24 cellular contexts compared by ENCODE assay signal in genomic region chr20:58094698-58095097, GRCh38.
"Had no signal": no experiment of that assay in that cellular context is flagged by ENCODE, and none has a peak within 500 bp of the region (broad histone marks: within the 10 kb centered on the region; RNA-seq: fewer than 3 reads in every experiment).

No MANE protein-coding gene starts in this region.

- H3K27ac ChIP-seq: SJSA1, SK-N-MC had no signal

- H3K27me3 ChIP-seq: MG63, SJSA1 had no signal

- DNase-seq: IMR-90, Karpas-422, KG1, MG63, NCI-H1092, NCI-H1105 treated with DMSO at 0.1 percent for 48 hours, NCI-H1417 treated with DMSO at 0.1 percent for 48 hours, NCI-H146, NCI-H1694 treated with DMSO at 0.1 percent for 48 hours, NCI-H1930, NCI-H2081, NCI-H2171, NCI-H226, NCI-H446, NCI-H510A, NCI-H524 treated with DMSO at 0.1 percent for 48 hours, NCI-H69, NCI-H774, Right ventricle myocardium superior, RPMI8226, SIG-M5 had no signal

- H3K9me3 ChIP-seq: MG63, SJSA1 had no signal

- ATAC-seq: HepG2 had no signal

- H3K36me3 ChIP-seq: MG63, SJSA1 had no signal

- H3K4me3 ChIP-seq: MG63, SJSA1, SK-N-MC had no signal
